In the genomic region with DNA sequence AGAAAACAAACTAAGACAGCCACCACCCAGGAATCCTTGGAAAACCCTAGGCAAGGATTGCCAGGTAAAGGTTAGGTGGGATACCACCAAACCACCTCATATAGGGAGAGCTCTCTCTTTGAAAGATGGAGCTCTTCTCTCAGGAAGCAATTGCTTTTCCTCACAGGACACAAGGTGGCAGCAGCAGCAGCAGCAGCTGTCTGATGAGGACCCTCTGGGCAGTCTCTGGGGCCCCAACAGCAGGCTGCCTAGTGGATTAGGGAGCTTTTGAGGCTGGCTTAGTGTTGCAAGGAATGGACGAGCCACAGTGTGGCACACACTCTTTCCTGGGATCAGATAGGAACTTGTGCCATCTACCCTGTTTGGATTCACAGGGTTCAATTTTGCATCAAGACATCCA, we compare ENCODE assay signal across 1 cellular context.
TF ChIP-seq lines count a peak whose summit lies in the region.

No MANE protein-coding gene starts in this region.

TF ChIP-seq in WTC11, 78 proteins besides CTCF, POLR2A, EP300 and RAD21 (continued from another document):
- TF ChIP-seq ZMAT4 (CRISPR knock-in tag; IDR thresholded peaks at IDR 0.05) (no peak), ELF4 (CRISPR knock-in tag; IDR thresholded peaks at IDR 0.05; ENCODE audit: low read depth) (no peak), KAT7 (CRISPR knock-in tag; IDR thresholded peaks at IDR 0.05; ENCODE audit: borderline replicate concordance) (no peak), ETV6 (CRISPR knock-in tag; IDR thresholded peaks at IDR 0.05) (no peak), USF2 (CRISPR knock-in tag; IDR thresholded peaks at IDR 0.05) (no peak), IRF1 (CRISPR knock-in tag; IDR thresholded peaks at IDR 0.05) (no peak), TCF7 (CRISPR knock-in tag; IDR thresholded peaks at IDR 0.05; ENCODE audit: low read depth) (no peak), USF1 (CRISPR knock-in tag; IDR thresholded peaks at IDR 0.05) (no peak), CREB1 (CRISPR knock-in tag; IDR thresholded peaks at IDR 0.05) (no peak), MXD4 (CRISPR knock-in tag; IDR thresholded peaks at IDR 0.05; ENCODE audit: borderline replicate concordance) (no peak)
